Comparison of ENCODE assay signal across 36 cellular contexts in the genomic region with DNA sequence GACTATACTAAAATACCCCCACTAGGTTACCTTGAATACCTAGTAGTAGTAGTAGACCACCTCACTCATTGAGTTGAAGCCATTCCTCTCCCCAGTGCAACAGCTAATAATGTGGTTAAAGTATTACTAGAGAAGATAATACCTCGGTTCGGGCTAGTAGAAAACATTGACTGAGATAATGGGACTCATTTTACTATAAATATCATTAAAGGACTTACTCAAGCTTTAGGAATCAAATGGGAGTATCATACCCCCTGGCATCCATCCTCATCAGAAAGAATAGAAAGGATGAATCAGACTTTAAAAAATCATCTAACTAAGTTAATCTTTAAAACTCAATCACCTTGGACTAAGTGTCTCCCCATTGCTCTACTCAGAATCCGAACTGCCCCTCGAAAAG. TPM values are rescaled to one million over a fixed set of nuclear protein-coding genes. Genes with fewer than 3 reads are reported as not detected.
"Had no signal": no experiment of that assay in that cellular context is flagged by ENCODE, and none has a peak within 500 bp of the region (broad histone marks: within the 10 kb centered on the region; RNA-seq: fewer than 3 reads in every experiment).

No MANE protein-coding gene starts in this region.

- H3K36me3 ChIP-seq: adrenal gland, ascending aorta, brain microvascular endothelial cell, breast epithelium, cardiac muscle cell had no signal

- H3K4me3 ChIP-seq: adrenal gland, ascending aorta, body of pancreas, breast epithelium, cardiac muscle cell had no signal

- H3K27me3 ChIP-seq: ascending aorta, body of pancreas, brain microvascular endothelial cell, breast epithelium, cardiac muscle cell had no signal

- DNase-seq: activated effector memory CD4-positive, alpha-beta T cell treated with anti-CD3 and anti-CD28 coated beads, Interleukin-2, amount 50 U/mL, for 16 hours; activated effector memory CD4-positive, alpha-beta T cell treated with Interleukin-2 at 50 U/mL for 16 hours; activated gamma-delta T cell; activated gamma-delta T cell treated with Interleukin-2 at 50 U/mL for 16 hours; activated naive CD4-positive, alpha-beta T cell; activated naive CD4-positive, alpha-beta T cell treated with anti-CD3 and anti-CD28 coated beads for 36 hours; activated naive CD4-positive, alpha-beta T cell treated with anti-CD3 and anti-CD28 coated beads, Interleukin-2, amount 10 ng/mL, durations not matched to agents 7 days and 5 days; activated naive CD4-positive, alpha-beta T cell treated with anti-CD3 and anti-CD28 coated beads, Interleukin-2, amount 50 U/mL, for 16 hours; activated naive CD4-positive, alpha-beta T cell treated with Interleukin-2 at 50 U/mL for 16 hours; activated naive CD8-positive, alpha-beta T cell treated with anti-CD3 and anti-CD28 coated beads for 36 hours; activated naive CD8-positive, alpha-beta T cell treated with anti-CD3 and anti-CD28 coated beads, Interleukin-2, amount 10 ng/mL, durations not matched to agents 7 days and 5 days; activated naive CD8-positive, alpha-beta T cell treated with anti-CD3 and anti-CD28 coated beads, Interleukin-2, amount 50 U/mL, for 24 hours; activated T-cell treated with anti-CD3 and anti-CD28 coated beads for 4 hours; activated T-cell treated with anti-CD3 and anti-CD28 coated beads, Interleukin-2, amount 50 U/mL, for 1 hour; activated T-cell treated with anti-CD3 and anti-CD28 coated beads, Interleukin-2, amount 50 U/mL, for 24 hours; activated T-cell treated with anti-CD3 and anti-CD28 coated beads, Interleukin-2, amount 50 U/mL, for 4 hours; activated T-cell treated with anti-CD3 and anti-CD28 coated beads, Interleukin-2, amount 50 U/mL, for 48 hours; activated T-cell treated with anti-CD3 and anti-CD28 coated beads, Interleukin-2, amount 50 U/mL, for 72 hours; adrenal gland; amniotic stem cell; amygdala; anterior cingulate cortex; aorta; body of pancreas; brain microvascular endothelial cell; caudate nucleus; central memory CD4-positive, alpha-beta T cell; cerebellar nuclear complex had no signal

- H3K4me1 ChIP-seq: adrenal gland, ascending aorta, body of pancreas, breast epithelium had no signal

- H3K27ac ChIP-seq: adrenal gland, ascending aorta, body of pancreas, brain microvascular endothelial cell, breast epithelium, cardiac muscle cell had no signal

- H3K9me3 ChIP-seq: adrenal gland had no signal

- ATAC-seq: activated naive CD4-positive, alpha-beta T cell treated with anti-CD3 and anti-CD28 coated beads, Interleukin-2, amount 50 U/mL, for 72 hours; activated naive CD8-positive, alpha-beta T cell treated with anti-CD3 and anti-CD28 coated beads, Interleukin-2, amount 50 U/mL, for 24 hours; activated T-cell treated with anti-CD3 and anti-CD28 coated beads, Interleukin-2, amount 50 U/mL, for 4 hours; activated T-cell treated with anti-CD3 and anti-CD28 coated beads, Interleukin-2, amount 50 U/mL, for 72 hours; activated T-helper 17 cell treated with anti-CD3 and anti-CD28 coated beads, Interleukin-2, amount 50 U/mL, for 72 hours; body of pancreas had no signal

RNA-seq across cellular contexts. Expression of gene CACNA2D3, which starts 49.0 kb away (rescaled TPM):
- total RNA-seq: activated naive CD4-positive, alpha-beta T cell treated with anti-CD3 and anti-CD28 coated beads for 36 hours; activated naive CD4-positive, alpha-beta T cell treated with anti-CD3 and anti-CD28 coated beads, Interleukin-2, amount 50 U/mL, for 72 hours; activated naive CD8-positive, alpha-beta T cell treated with anti-CD3 and anti-CD28 coated beads for 36 hours; activated naive CD8-positive, alpha-beta T cell treated with anti-CD3 and anti-CD28 coated beads, Interleukin-2, amount 10 ng/mL, durations not matched to agents 7 days and 5 days; activated T-cell treated with anti-CD3 and anti-CD28 coated beads, Interleukin-2, amount 50 U/mL, for 4 hours; activated T-cell treated with anti-CD3 and anti-CD28 coated beads, Interleukin-2, amount 50 U/mL, for 72 hours; activated T-helper 1 cell treated with anti-CD3 and anti-CD28 coated beads, Interleukin-12 subunit alpha, Interleukin-12 subunit beta, Interleukin-2, Interleukin-4 antibody, amounts not matched to agents 30 ng/mL and 10 ng/mL and 1 ng/mL, durations not matched to agents 14 hours and 24 hours and 36 hours; activated T-helper 17 cell treated with anti-CD3 and anti-CD28 coated beads, Interleukin-2, amount 50 U/mL, for 72 hours; activated T-helper 2 cell treated with anti-CD3 and anti-CD28 coated beads, Interferon-gamma antibody, Interleukin-2, Interleukin-4, amounts not matched to agents 10 μg/mL and 5 μg/mL and 100 μg/mL, durations not matched to agents 14 hours and 24 hours and 36 hours; ascending aorta; body of pancreas; bronchial epithelial cell had no signal
